In genomic region chr1:91129017-91129416, GRCh38 we compare ENCODE assay signal across 30 cellular contexts.
"Had no signal": no experiment of that assay in that cellular context is flagged by ENCODE, and none has a peak within 500 bp of the region (broad histone marks: within the 10 kb centered on the region; RNA-seq: fewer than 3 reads in every experiment).

No MANE protein-coding gene starts in this region.

- DNase-seq: activated B cell treated with CpG ODN at 0.5 μM for 24 hours; activated CD4-positive, alpha-beta memory T cell treated with anti-CD3 and anti-CD28 coated beads for 36 hours; activated CD4-positive, alpha-beta T cell treated with anti-CD3 and anti-CD28 coated beads for 4 hours; activated CD4-positive, alpha-beta T cell treated with anti-CD3 and anti-CD28 coated beads, Interleukin-2, amount 10 ng/mL, durations not matched to agents 24 days and 14 days; activated CD4-positive, alpha-beta T cell treated with anti-CD3 and anti-CD28 coated beads, Interleukin-2, amount 50 U/mL, for 1 hour; activated CD4-positive, alpha-beta T cell treated with anti-CD3 and anti-CD28 coated beads, Interleukin-2, amount 50 U/mL, for 4 hours; activated CD4-positive, CD25-positive, alpha-beta regulatory T cell treated with anti-CD3 and anti-CD28 coated beads, Interleukin-2, amount 50 U/mL, for 72 hours; activated CD8-positive, alpha-beta memory T cell treated with anti-CD3 and anti-CD28 coated beads, Interleukin-2, amount 50 U/mL, for 4 hours; activated CD8-positive, alpha-beta T cell treated with anti-CD3 and anti-CD28 coated beads for 36 hours; activated effector memory CD4-positive, alpha-beta T cell treated with anti-CD3 and anti-CD28 coated beads, Interleukin-2, amount 50 U/mL, for 16 hours; activated gamma-delta T cell treated with Interleukin-2 at 50 U/mL for 16 hours; activated naive CD4-positive, alpha-beta T cell; activated naive CD4-positive, alpha-beta T cell treated with anti-CD3 and anti-CD28 coated beads for 36 hours; activated naive CD4-positive, alpha-beta T cell treated with anti-CD3 and anti-CD28 coated beads, Interleukin-2, amount 50 U/mL, for 16 hours; activated naive CD8-positive, alpha-beta T cell treated with anti-CD3 and anti-CD28 coated beads for 36 hours; activated T-cell treated with anti-CD3 and anti-CD28 coated beads for 4 hours; activated T-cell treated with anti-CD3 and anti-CD28 coated beads, Interleukin-2, amount 50 U/mL, for 1 hour; activated T-cell treated with anti-CD3 and anti-CD28 coated beads, Interleukin-2, amount 50 U/mL, for 4 hours; activated T-cell treated with anti-CD3 and anti-CD28 coated beads, Interleukin-2, amount 50 U/mL, for 72 hours; adrenal gland; amniotic stem cell; aorta; body of pancreas; brain microvascular endothelial cell; central memory CD4-positive, alpha-beta T cell; T-helper 1 cell; T-helper 2 cell; T-helper 9 cell had no signal

- ATAC-seq: activated CD8-positive, alpha-beta T cell treated with anti-CD3 and anti-CD28 coated beads for 36 hours; activated naive CD4-positive, alpha-beta T cell treated with anti-CD3 and anti-CD28 coated beads, Interleukin-2, amount 50 U/mL, for 72 hours; activated T-cell treated with anti-CD3 and anti-CD28 coated beads, Interleukin-2, amount 50 U/mL, for 4 hours; activated T-cell treated with anti-CD3 and anti-CD28 coated beads, Interleukin-2, amount 50 U/mL, for 72 hours; activated T-helper 17 cell treated with anti-CD3 and anti-CD28 coated beads, Interleukin-2, amount 50 U/mL, for 72 hours; body of pancreas had no signal
